Comparison of ENCODE assay signal across 13 cellular contexts in genomic region chr16:73066321-73066926, GRCh38. TPM values are rescaled to one million over a fixed set of nuclear protein-coding genes. Genes with fewer than 3 reads are reported as not detected.
DNase-seq lines count a peak whose midpoint lies in the region; TF ChIP-seq lines count a peak whose summit lies in the region.
"Had no signal": no experiment of that assay in that cellular context is flagged by ENCODE, and none has a peak within 500 bp of the region (broad histone marks: within the 10 kb centered on the region; RNA-seq: fewer than 3 reads in every experiment).

No MANE protein-coding gene starts in this region.

- peak overlapping the region; percentile 68 for H3K4me3 Mint-ChIP-seq in nephron progenitor cell
- H3K4me3 Mint-ChIP-seq: central memory CD8-positive, alpha-beta T cell; T-helper 2 cell treated with Interferon-gamma antibody and Interleukin-4, amounts not matched to agents 5 μg/mL and 100 μg/mL, for 36 hours had no signal

- H3K27me3 ChIP-seq in esophagus squamous epithelium = peaks cover 7 to 68% (median 19%) of the 10 kb centered on the region in 4 donors
- H3K27me3 ChIP-seq in transverse colon = peaks cover 55% of the 10 kb centered on the region

- TF ChIP-seq POLR2A in esophagus squamous epithelium (IDR thresholded peaks at IDR 0.05) = no peak
- TF ChIP-seq POLR2A in transverse colon (IDR thresholded peaks at IDR 0.05) = no peak

- H3K4me1 Mint-ChIP-seq in nephron progenitor cell = peaks cover 83% of the 10 kb centered on the region

- H3K4me1 ChIP-seq in esophagus squamous epithelium (peaks cover 46 to 78% (median 46%) of the 10 kb centered on the region in 3 donors), transverse colon (peaks cover 29 to 82% (median 54%) of the 10 kb centered on the region in 4 donors)

- no peak overlapping the region for H3K27ac Mint-ChIP-seq in nephron progenitor cell
- H3K27ac Mint-ChIP-seq: T-helper 2 cell treated with Interferon-gamma antibody and Interleukin-4, amounts not matched to agents 5 μg/mL and 100 μg/mL, for 36 hours had no signal

- no peak for TF ChIP-seq CTCF in WI38 (IDR thresholded peaks at IDR 0.05; ENCODE audit: low read depth, low read length)
- TF ChIP-seq CTCF in esophagus squamous epithelium (IDR thresholded peaks at IDR 0.05) = no peak
- no peak for TF ChIP-seq CTCF in nephron progenitor cell (IDR thresholded peaks at IDR 0.05)
- TF ChIP-seq CTCF in transverse colon (IDR thresholded peaks at IDR 0.05) = no peak

- in situ Hi-C loops in transverse colon (cut with MboI; ENCODE audit: low pct_ligation_motif_present in 1 of 4, low pct_unique_long_range_greater_than_20kb in 1 of 4, low sequenced_read_pairs in 3 of 4) = loop anchor here in 3 of 4 donors (5.0 to 25.0 kb wide), 3 partner anchors 106 to 404 kb away; no protein-coding TSS in a partner anchor

- 16 to 18% methylated on average over 11 of the region's 49 CpGs for WGBS in esophagus squamous epithelium, 2 donors
- WGBS in transverse colon (ENCODE audit: low coverage in 1 of 2), 2 donors = 8% methylated on average over 34 of the region's 49 CpGs; no CpG with 5 or more reads in 1 of the 2 donors

- H3K9me3 ChIP-seq in esophagus squamous epithelium = no peaks in the 10 kb centered on the region
- no peaks in the 10 kb centered on the region for H3K9me3 ChIP-seq in transverse colon

- TF ChIP-seq EP300 in transverse colon (IDR thresholded peaks at IDR 0.05; ENCODE audit: low read depth) = no peak

- H3K4me3 ChIP-seq in WI38 (ENCODE audit: low read depth, low read length) (peak overlapping the region; percentile 25; the same call in 1 of the 2 replicates), esophagus squamous epithelium (peak overlapping the region; percentile 6 to 56 (median 38)), transverse colon (peak overlapping the region in 3 of 4 donors; percentile 9 to 36 (median 13))

- peak overlapping the region in 3 of 4 donors; percentile 60 to 73 (median 72) for H3K27ac ChIP-seq in esophagus squamous epithelium
- H3K27ac ChIP-seq in transverse colon = peak overlapping the region; percentile 71 to 91 (median 78)

- H3K36me3 ChIP-seq in esophagus squamous epithelium (no peaks in the 10 kb centered on the region), transverse colon (no peaks in the 10 kb centered on the region)

- DNase-seq in esophagus squamous epithelium (lab: John Stamatoyannopoulos, UW) (no peak), nephron progenitor cell (no peak), transverse colon (no peak), SKM-1 treated with dmso at 0.1 percent for 144 hours (lab: John Stamatoyannopoulos, UW; ENCODE audit: unreplicated experiment) (no peak), epidermal melanocyte (ENCODE audit: insufficient read length, low spot score) (no peak), NCI-H524 (lab: John Stamatoyannopoulos, UW) (no peak)
- DNase-seq: HCEC 1CT; MV-4-11; NK-92 treated with Interleukin-12 subunit alpha and Interleukin-12 subunit beta, amount 100 ng/mL, for 24 hours; stimulated activated CD8-positive, alpha-beta memory T cell treated with anti-CD3 and anti-CD28 coated beads, Interleukin-4, amount 100 ng/mL, for 48 hours had no signal

- H3K36me3 Mint-ChIP-seq in nephron progenitor cell (ENCODE audit: low read depth) = no peaks in the 10 kb centered on the region

- H3K27me3 Mint-ChIP-seq in nephron progenitor cell (ENCODE audit: low read depth, poor library complexity) = peaks cover 86% of the 10 kb centered on the region

- intact Hi-C loops in esophagus squamous epithelium (cut with DNase I) = no loop called here
- intact Hi-C loops in transverse colon (cut with DNase I; ENCODE audit: low total_unique reads) = no loop called here

- H3K9me3 Mint-ChIP-seq in nephron progenitor cell = no peaks in the 10 kb centered on the region
- H3K9me3 Mint-ChIP-seq: central memory CD8-positive, alpha-beta T cell; T-helper 2 cell treated with Interferon-gamma antibody and Interleukin-4, amounts not matched to agents 5 μg/mL and 100 μg/mL, for 36 hours had no signal

RNA-seq across cellular contexts. Expression of gene ZFHX3, which starts 18.5 kb away (rescaled TPM):
- total RNA-seq in esophagus squamous epithelium = 10 to 100 TPM in 1 of 4 donors, 1 to 10 TPM in 3; 3.5 to 12.8 (median 4.5) TPM
- total RNA-seq in transverse colon = 10 to 100 TPM; 12.3 to 23.7 (median 15.3) TPM
